ENCODE assay signal across 31 cellular contexts in the genomic region with DNA sequence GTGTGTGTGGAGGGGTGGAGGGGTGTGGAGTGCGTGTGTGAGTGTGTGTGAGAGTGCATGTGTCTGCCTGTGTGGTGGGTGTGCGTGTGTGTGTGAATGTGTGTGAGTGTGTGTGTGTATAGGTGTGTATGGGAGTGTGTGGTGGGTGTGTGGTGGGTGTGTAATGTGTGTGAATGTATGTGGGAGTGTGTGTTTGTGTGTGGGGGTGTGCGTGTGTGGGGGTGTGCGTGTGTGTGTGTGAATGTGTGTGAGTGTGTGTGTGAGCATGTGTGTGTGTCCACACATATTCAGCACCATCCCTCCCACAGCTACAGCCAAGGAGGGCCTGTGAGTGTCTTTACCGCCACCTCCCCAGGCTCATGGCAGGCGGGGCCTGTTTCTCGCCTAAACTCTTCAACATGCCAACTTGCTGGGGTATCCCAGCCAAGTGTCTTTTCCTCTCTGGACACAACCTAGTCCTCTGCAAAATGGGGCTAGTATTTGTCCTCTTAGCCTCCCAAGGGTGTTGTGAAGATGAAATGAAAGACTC. TPM values are rescaled to one million over a fixed set of nuclear protein-coding genes. Genes with fewer than 3 reads are reported as not detected.
DNase-seq lines count a peak whose midpoint lies in the region; ATAC-seq, FAIRE-seq and TF ChIP-seq lines count a peak whose summit lies in the region.
"Had no signal": no experiment of that assay in that cellular context is flagged by ENCODE, and none has a peak within 500 bp of the region (broad histone marks: within the 10 kb centered on the region; RNA-seq: fewer than 3 reads in every experiment).

No MANE protein-coding gene starts in this region.

- no peaks in the 10 kb centered on the region for H4K20me1 ChIP-seq in HCT116 (ENCODE audit: insufficient read depth)

- TF ChIP-seq POLR2A in HCT116 (IDR thresholded peaks at IDR 0.05; ENCODE audit: borderline replicate concordance, extremely low read depth, insufficient read depth, insufficient read length) (no peak), erythroblast (IDR thresholded peaks at IDR 0.05; ENCODE audit: low read length) (no peak)

- no peaks in the 10 kb centered on the region for H3K79me2 ChIP-seq in HCT116 (ENCODE audit: insufficient read depth, low read length)

- no TSS peak for BruUV-seq in HCT116 (replicated peaks; lab: Mats Ljungman, UMichigan)

- peak; percentile 16 for DNase-seq in DMS 273 (lab: John Stamatoyannopoulos, UW; ENCODE audit: unreplicated experiment)
- no peak for DNase-seq in DMS 273 treated with DMSO at 0.1 percent for 48 hours (lab: John Stamatoyannopoulos, UW)
- DNase-seq in HCT116 (ENCODE audit: low read depth, low spot score): no peak
- no peak for DNase-seq in glutamatergic neuron
- peak; percentile 52 for DNase-seq in posterior vena cava (ENCODE audit: low spot score)
- DNase-seq in erythroblast (lab: John Stamatoyannopoulos, UW): no peak
- DNase-seq in AG08395 (ENCODE audit: low spot score): no peak
- no peak for DNase-seq in pancreas
- DNase-seq: activated CD4-positive, alpha-beta T cell treated with anti-CD3 and anti-CD28 coated beads, Interleukin-2, amount 50 U/mL, for 48 hours; CD4-positive, CD25-positive, alpha-beta regulatory T cell; hypothalamus; immature natural killer cell; Kasumi-1; midbrain; naive thymus-derived CD8-positive, alpha-beta T cell; NCI-H1436; NCI-H446 treated with DMSO at 0.1 percent for 48 hours; OCI-M1; stimulated activated CD4-positive, alpha-beta T cell treated with anti-CD3 and anti-CD28 coated beads, Interleukin-12 subunit alpha, Interleukin-12 subunit beta, amount 100 ng/mL, for 4 hours; stimulated activated CD4-positive, alpha-beta T cell treated with anti-CD3 and anti-CD28 coated beads, Interleukin-4, amount 100 ng/mL, for 1 hour had no signal

- peaks cover 0 to 16% of the 10 kb centered on the region in 2 experiments; a peak in 2 of 4 replicates for H3K4me1 ChIP-seq in HCT116 (ENCODE audit: control insufficient read depth in 1 of 2, insufficient read depth in 2 of 2, low read length in 2 of 2)
- H3K4me1 ChIP-seq in pancreas: no peaks in the 10 kb centered on the region
- H3K4me1 ChIP-seq: right atrium auricular region had no signal

- no peak overlapping the region for H3K4me3 Mint-ChIP-seq in glutamatergic neuron (ENCODE audit: unreplicated experiment)
- H3K4me3 Mint-ChIP-seq: immature natural killer cell; naive thymus-derived CD8-positive, alpha-beta T cell had no signal

- no peaks in the 10 kb centered on the region for H3K9me3 ChIP-seq in HCT116 (ENCODE audit: control insufficient read depth in 1 of 2, insufficient read depth in 1 of 2, low read depth in 1 of 2, low read length in 2 of 2)
- no peaks in the 10 kb centered on the region for H3K9me3 ChIP-seq in pancreas
- H3K9me3 ChIP-seq: gastrocnemius medialis, ovary, right atrium auricular region had no signal

- intact Hi-C loops in HCT116 (cut with micrococcal nuclease): no loop called here
- intact Hi-C loops in posterior vena cava (cut with DNase I): no loop called here
- intact Hi-C loops in pancreas (cut with DNase I): no loop called here

- TF ChIP-seq CTCF in HCT116 (IDR thresholded peaks at IDR 0.05 in 2 of 3, conservative IDR thresholded peaks at IDR 0.05 in 1 of 3; ENCODE audit: borderline replicate concordance in 1 of 3, insufficient read depth in 1 of 3, low read depth in 2 of 3, low read length in 2 of 3) (no peak), glutamatergic neuron (IDR thresholded peaks at IDR 0.05; ENCODE audit: partially characterized antibody, unreplicated experiment) (no peak), pancreas (IDR thresholded peaks at IDR 0.05) (no peak)

- H3K27me3 ChIP-seq in HCT116 (ENCODE audit: insufficient read depth, low read length): no peaks in the 10 kb centered on the region
- no peaks in the 10 kb centered on the region for H3K27me3 ChIP-seq in pancreas
- H3K27me3 ChIP-seq: gastrocnemius medialis, ovary, right atrium auricular region had no signal

- ATAC-seq in HCT116 (no peak), pancreas (no peak)
- ATAC-seq: GM12878; left ventricle myocardium superior; naive thymus-derived CD8-positive, alpha-beta T cell; SK-N-SH treated with all-trans-retinoic acid at 6 μM for 48 hours had no signal

- peak overlapping the region; percentile 20; the same call in 1 of the 2 replicates for H3K4me2 ChIP-seq in HCT116 (ENCODE audit: low read length)

- RAD21 ChIA-PET in HCT116 (lab: Charles Lee; ENCODE audit: low non-redundant PET in 1 of 2, low total read pairs in 2 of 2, uncharacterized antibody in 2 of 2, unreplicated experiment in 2 of 2): no interaction called here

- H3K9ac ChIP-seq in HCT116 (ENCODE audit: low read length): no peak overlapping the region

- no peak overlapping the region for H3K27ac ChIP-seq in HCT116 (ENCODE audit: low read depth, low read length)
- H3K27ac ChIP-seq in pancreas: no peak overlapping the region
- H3K27ac ChIP-seq: 22Rv1, ovary, right atrium auricular region had no signal

- H3K27ac Mint-ChIP-seq in glutamatergic neuron (ENCODE audit: unreplicated experiment): peak overlapping the region; percentile 43
- H3K27ac Mint-ChIP-seq: immature natural killer cell; naive thymus-derived CD8-positive, alpha-beta T cell had no signal

- no peak overlapping the region for H2AFZ ChIP-seq in HCT116 (ENCODE audit: low read depth, low read length, poor library complexity, severe bottlenecking)

- no peaks in the 10 kb centered on the region for H3K36me3 ChIP-seq in HCT116 (ENCODE audit: control insufficient read depth in 1 of 2, insufficient read depth in 2 of 2, low read length in 2 of 2)
- H3K36me3 ChIP-seq in pancreas: no peaks in the 10 kb centered on the region
- H3K36me3 ChIP-seq: gastrocnemius medialis, ovary, right atrium auricular region had no signal

- no peaks in the 10 kb centered on the region for H3K27me3 Mint-ChIP-seq in glutamatergic neuron (ENCODE audit: unreplicated experiment)
- H3K27me3 Mint-ChIP-seq: CD4-positive, CD25-positive, alpha-beta regulatory T cell had no signal

- peaks cover 27% of the 10 kb centered on the region for H3K4me1 Mint-ChIP-seq in glutamatergic neuron (ENCODE audit: low read depth, unreplicated experiment)
- H3K4me1 Mint-ChIP-seq: CD4-positive, CD25-positive, alpha-beta regulatory T cell; immature natural killer cell; naive thymus-derived CD8-positive, alpha-beta T cell had no signal

- H3K9me2 ChIP-seq in HCT116 (ENCODE audit: insufficient read depth): no peaks in the 10 kb centered on the region

- FAIRE-seq in pancreas (lab: Jason Lieb, UNC): no peak
- FAIRE-seq: GM12878 had no signal

- POLR2A ChIA-PET in HCT116 (lab: Charles Lee): no interaction called here

- no peaks in the 10 kb centered on the region for H3K36me3 Mint-ChIP-seq in glutamatergic neuron (ENCODE audit: unreplicated experiment)
- H3K36me3 Mint-ChIP-seq: CD4-positive, CD25-positive, alpha-beta regulatory T cell; immature natural killer cell; naive thymus-derived CD8-positive, alpha-beta T cell had no signal

- CTCF ChIA-PET in HCT116 (lab: Charles Lee): interaction anchor here (1.4 kb wide), 1 partner anchor 17 kb away, joined by 4 read pairs; no protein-coding TSS in a partner anchor

- H3K9me3 Mint-ChIP-seq in glutamatergic neuron (ENCODE audit: unreplicated experiment): peaks cover 8% of the 10 kb centered on the region
- H3K9me3 Mint-ChIP-seq: immature natural killer cell; naive thymus-derived CD8-positive, alpha-beta T cell had no signal

- no peak for TF ChIP-seq RAD21 in HCT116 (IDR thresholded peaks at IDR 0.05; ENCODE audit: low read depth)

- 76 to 81% methylated on average over 7 of the region's 7 CpGs for WGBS in pancreas, 2 donors

- no peak overlapping the region for H3K4me3 ChIP-seq in HCT116 (replicated peaks in 1 of 2; ENCODE audit: low read depth in 1 of 2, low read length in 2 of 2)
- H3K4me3 ChIP-seq in pancreas: no peak overlapping the region
- H3K4me3 ChIP-seq: gastrocnemius medialis, GM12878, ovary, right atrium auricular region had no signal

TF ChIP-seq in HCT116, 20 proteins besides CTCF, POLR2A, EP300 and RAD21:
- TF ChIP-seq EZH2phosphoT487 (IDR thresholded peaks at IDR 0.05; ENCODE audit: borderline replicate concordance) (no peak), MAX (IDR thresholded peaks at IDR 0.05) (no peak), SRF (IDR thresholded peaks at IDR 0.05; ENCODE audit: low read depth) (no peak), TCF7L2 (IDR thresholded peaks at IDR 0.05; ENCODE audit: borderline replicate concordance, extremely low read depth, insufficient read depth, insufficient read length) (no peak), ELF1 (IDR thresholded peaks at IDR 0.05; ENCODE audit: borderline replicate concordance, low read depth) (no peak), FOSL1 (IDR thresholded peaks at IDR 0.05; ENCODE audit: low read depth) (no peak), ATF3 (IDR thresholded peaks at IDR 0.05) (no peak), EGR1 (IDR thresholded peaks at IDR 0.05; ENCODE audit: low read depth) (no peak), EZH2 (IDR thresholded peaks at IDR 0.05) (no peak), POLR2AphosphoS5 (IDR thresholded peaks at IDR 0.05; ENCODE audit: low read depth, low read length) (no peak), ZFX (IDR thresholded peaks at IDR 0.05) (no peak)

RNA-seq across cellular contexts. Expression of gene LMO1, which starts 11.8 kb away (rescaled TPM):
- total RNA-seq in HCT116 (2021; ENCODE audit: unreplicated experiment) (0.27 TPM), glutamatergic neuron (ENCODE audit: unreplicated experiment) (5.7 TPM), posterior vena cava (under 1 TPM in 1 of 2 donors, not detected in 1; 0.38 TPM), pancreas (1 to 10 TPM in 1 of 6 donors, under 1 TPM in 5; 0.14 to 1.0 (median 0.56) TPM)
- polyA plus RNA-seq in HCT116 (2012): 0.31 and 1.0 TPM in 2 replicates
- polyA plus RNA-seq in pancreas: 1 to 10 TPM; 1.3 to 6.8 TPM
- total RNA-seq: CD4-positive, CD25-positive, alpha-beta regulatory T cell; dermis microvascular lymphatic vessel endothelial cell; GM12878; naive thymus-derived CD8-positive, alpha-beta T cell; right atrium auricular region; subcutaneous adipose tissue; T-helper 2 cell treated with Interferon-gamma antibody and Interleukin-4, amounts not matched to agents 100 ng/mL and 5 ng/mL, for 36 hours; urinary bladder had no signal
- polyA plus RNA-seq: GM12878; immature natural killer cell; naive thymus-derived CD8-positive, alpha-beta T cell had no signal

Comparison
In these comparisons a context has a peak if more than half of its experiments do, and no peak if none do; other contexts are left out.
1. DNase-seq: peak in DMS 273 (single experiment) and posterior vena cava (single experiment); none in DMS 273 treated with DMSO at 0.1 percent for 48 hours (single experiment), HCT116 (single experiment), glutamatergic neuron (single experiment), erythroblast (0 of 2), AG08395 (single experiment) and pancreas (0 of 6).